Comparison of ENCODE assay signal across 8 cellular contexts in the genomic region with DNA sequence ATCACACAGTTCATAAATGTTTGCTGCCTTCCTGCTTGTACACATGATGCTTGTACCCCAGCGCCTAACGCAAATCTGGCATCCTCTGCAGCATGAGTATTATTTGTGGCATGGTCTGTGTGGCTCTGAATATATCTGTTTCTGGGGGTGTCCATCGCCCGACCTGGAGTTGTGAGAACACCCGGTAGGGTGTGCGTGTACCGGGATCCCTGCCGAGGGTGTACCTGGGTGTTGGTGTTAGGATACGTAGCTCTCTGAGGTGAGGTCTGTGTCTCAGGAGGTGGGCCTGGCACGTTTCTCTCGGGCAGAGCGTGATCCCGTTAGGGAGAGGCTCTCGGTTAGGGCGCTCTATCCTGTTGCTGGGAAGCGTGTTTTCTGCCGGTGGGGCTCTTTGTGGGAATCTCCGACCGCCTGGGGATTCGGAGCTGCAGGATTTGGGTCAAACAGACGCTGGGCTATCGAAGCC. TPM values are rescaled to one million over a fixed set of nuclear protein-coding genes. Genes with fewer than 3 reads are reported as not detected.
DNase-seq lines count a peak whose midpoint lies in the region; ATAC-seq and TF ChIP-seq lines count a peak whose summit lies in the region.

No MANE protein-coding gene starts in this region.

- H3K9me3 Mint-ChIP-seq in activated naive CD4-positive, alpha-beta T cell treated with anti-CD3 and anti-CD28 coated beads, Interleukin-2, amount 10 ng/mL, durations not matched to agents 7 days and 5 days = no peaks in the 10 kb centered on the region
- H3K9me3 Mint-ChIP-seq in WTC11 = no peaks in the 10 kb centered on the region

- CTCF ChIA-PET in activated naive CD4-positive, alpha-beta T cell treated with anti-CD3 and anti-CD28 coated beads, Interleukin-2, amount 10 ng/mL, durations not matched to agents 7 days and 5 days (lab: Charles Lee) = no interaction called here
- CTCF ChIA-PET in WTC11 (lab: Charles Lee) = interaction anchor here (0.9 to 2.9 kb wide), 4 partner anchors 10 to 435 kb away, joined by 3 to 22 read pairs (median 8); a partner anchor contains a TSS

- no peaks in the 10 kb centered on the region for H3K36me3 Mint-ChIP-seq in activated naive CD4-positive, alpha-beta T cell treated with anti-CD3 and anti-CD28 coated beads, Interleukin-2, amount 10 ng/mL, durations not matched to agents 7 days and 5 days
- no peaks in the 10 kb centered on the region for H3K36me3 Mint-ChIP-seq in WTC11

- H3K36me3 ChIP-seq in left ventricle myocardium inferior (no peaks in the 10 kb centered on the region), skeletal muscle satellite cell (ENCODE audit: insufficient read depth, low read length) (no peaks in the 10 kb centered on the region)

- H3K4me1 ChIP-seq in left ventricle myocardium inferior (peaks cover 65% of the 10 kb centered on the region), skeletal muscle satellite cell (ENCODE audit: control insufficient read depth, insufficient read depth, low read length) (peaks cover 21% of the 10 kb centered on the region)

- H3K4me2 ChIP-seq in skeletal muscle satellite cell (ENCODE audit: low read length) = peak overlapping the region; percentile 87

- no peaks in the 10 kb centered on the region for H3K9me3 ChIP-seq in left ventricle myocardium inferior (replicated peaks)
- H3K9me3 ChIP-seq in skeletal muscle satellite cell (replicated peaks; ENCODE audit: low read length) = no peaks in the 10 kb centered on the region

- ATAC-seq in WTC11 (peak; percentile 7), GM19023 (IDR thresholded peaks at IDR 0.05; ENCODE audit: unreplicated experiment) (no peak), HG02588 (IDR thresholded peaks at IDR 0.05; ENCODE audit: unreplicated experiment) (no peak)

- H3K27me3 Mint-ChIP-seq in activated naive CD4-positive, alpha-beta T cell treated with anti-CD3 and anti-CD28 coated beads, Interleukin-2, amount 10 ng/mL, durations not matched to agents 7 days and 5 days = peaks cover 15% of the 10 kb centered on the region
- peaks cover 16% of the 10 kb centered on the region for H3K27me3 Mint-ChIP-seq in WTC11 (ENCODE audit: low read depth)

- peaks cover 15% of the 10 kb centered on the region for H3K4me1 Mint-ChIP-seq in activated naive CD4-positive, alpha-beta T cell treated with anti-CD3 and anti-CD28 coated beads, Interleukin-2, amount 10 ng/mL, durations not matched to agents 7 days and 5 days
- H3K4me1 Mint-ChIP-seq in WTC11 = peaks cover 28% of the 10 kb centered on the region

- TF ChIP-seq CTCF in WTC11 (IDR thresholded peaks at IDR 0.05) = no peak
- TF ChIP-seq CTCF in left ventricle myocardium inferior (IDR thresholded peaks at IDR 0.05; ENCODE audit: borderline replicate concordance) = no peak

- H3K27ac Mint-ChIP-seq in activated naive CD4-positive, alpha-beta T cell treated with anti-CD3 and anti-CD28 coated beads, Interleukin-2, amount 10 ng/mL, durations not matched to agents 7 days and 5 days = no peak overlapping the region
- H3K27ac Mint-ChIP-seq in WTC11 = peak overlapping the region; percentile 0; the same call in 1 of the 2 replicates

- H3K9ac ChIP-seq in skeletal muscle satellite cell (ENCODE audit: low read depth, low read length) = peak overlapping the region; percentile 52

- H3K27me3 ChIP-seq in left ventricle myocardium inferior (ENCODE audit: low read depth) (no peaks in the 10 kb centered on the region), skeletal muscle satellite cell (ENCODE audit: control insufficient read depth, insufficient read depth, low read length) (peaks cover 18% of the 10 kb centered on the region)

- POLR2A ChIA-PET in WTC11 (lab: Charles Lee) = interaction anchor here (0.8 to 1.8 kb wide), 7 partner anchors 10 to 502 kb away, joined by 3 to 21 read pairs (median 4); a partner anchor contains a TSS

- H3K4me3 Mint-ChIP-seq in activated naive CD4-positive, alpha-beta T cell treated with anti-CD3 and anti-CD28 coated beads, Interleukin-2, amount 10 ng/mL, durations not matched to agents 7 days and 5 days = peak overlapping the region; percentile 3
- peak overlapping the region; percentile 68 for H3K4me3 Mint-ChIP-seq in WTC11

- H3K4me3 ChIP-seq in left ventricle myocardium inferior = peak overlapping the region; percentile 74
- H3K4me3 ChIP-seq in skeletal muscle satellite cell (ENCODE audit: low read length) = peak overlapping the region; percentile 69

- peak overlapping the region; percentile 99 for H3K27ac ChIP-seq in left ventricle myocardium inferior (replicated peaks)

- no peak for DNase-seq in activated naive CD4-positive, alpha-beta T cell treated with anti-CD3 and anti-CD28 coated beads, Interleukin-2, amount 10 ng/mL, durations not matched to agents 7 days and 5 days
- no peak for DNase-seq in activated naive CD4-positive, alpha-beta T cell treated with Interleukin-2 at 50 U/mL for 16 hours
- DNase-seq in WTC11 (ENCODE audit: low spot score) (no peak), left ventricle myocardium inferior (no peak), midbrain (lab: John Stamatoyannopoulos, UW) (no peak)

- intact Hi-C loops in left ventricle myocardium inferior (cut with micrococcal nuclease) = no loop called here

TF ChIP-seq in WTC11, 78 proteins besides CTCF, POLR2A, EP300 and RAD21:
- TF ChIP-seq, protein P1, sequence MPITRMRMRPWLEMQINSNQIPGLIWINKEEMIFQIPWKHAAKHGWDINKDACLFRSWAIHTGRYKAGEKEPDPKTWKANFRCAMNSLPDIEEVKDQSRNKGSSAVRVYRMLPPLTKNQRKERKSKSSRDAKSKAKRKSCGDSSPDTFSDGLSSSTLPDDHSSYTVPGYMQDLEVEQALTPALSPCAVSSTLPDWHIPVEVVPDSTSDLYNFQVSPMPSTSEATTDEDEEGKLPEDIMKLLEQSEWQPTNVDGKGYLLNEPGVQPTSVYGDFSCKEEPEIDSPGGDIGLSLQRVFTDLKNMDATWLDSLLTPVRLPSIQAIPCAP (CRISPR knock-in tag; IDR thresholded peaks at IDR 0.05) = 0 out of 2 replicates have a peak, but pooled peaks have one; percentile 37
- TF ChIP-seq FOXP1 (CRISPR knock-in tag; IDR thresholded peaks at IDR 0.05; ENCODE audit: borderline replicate concordance) = no peak
- TF ChIP-seq ETV6 (CRISPR knock-in tag; IDR thresholded peaks at IDR 0.05) = no peak
- TF ChIP-seq SOX15 (CRISPR knock-in tag; IDR thresholded peaks at IDR 0.05) = no peak
- TF ChIP-seq, protein P2, sequence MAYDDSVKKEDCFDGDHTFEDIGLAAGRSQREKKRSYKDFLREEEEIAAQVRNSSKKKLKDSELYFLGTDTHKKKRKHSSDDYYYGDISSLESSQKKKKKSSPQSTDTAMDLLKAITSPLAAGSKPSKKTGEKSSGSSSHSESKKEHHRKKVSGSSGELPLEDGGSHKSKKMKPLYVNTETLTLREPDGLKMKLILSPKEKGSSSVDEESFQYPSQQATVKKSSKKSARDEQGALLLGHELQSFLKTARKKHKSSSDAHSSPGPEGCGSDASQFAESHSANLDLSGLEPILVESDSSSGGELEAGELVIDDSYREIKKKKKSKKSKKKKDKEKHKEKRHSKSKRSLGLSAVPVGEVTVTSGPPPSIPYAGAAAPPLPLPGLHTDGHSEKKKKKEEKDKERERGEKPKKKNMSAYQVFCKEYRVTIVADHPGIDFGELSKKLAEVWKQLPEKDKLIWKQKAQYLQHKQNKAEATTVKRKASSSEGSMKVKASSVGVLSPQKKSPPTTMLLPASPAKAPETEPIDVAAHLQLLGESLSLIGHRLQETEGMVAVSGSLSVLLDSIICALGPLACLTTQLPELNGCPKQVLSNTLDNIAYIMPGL (CRISPR knock-in tag; IDR thresholded peaks at IDR 0.05) = no peak
- TF ChIP-seq ZNF232 (CRISPR knock-in tag; IDR thresholded peaks at IDR 0.05) = no peak
- no peak for TF ChIP-seq GABPB1 (CRISPR knock-in tag; IDR thresholded peaks at IDR 0.05)
- no peak for TF ChIP-seq ZNF671 (CRISPR knock-in tag; IDR thresholded peaks at IDR 0.05)

RNA-seq across cellular contexts. Expression of a gene that starts 10.4 kb away (rescaled TPM):
- total RNA-seq in WTC11 (2021) (246 to 280 TPM (median 265 TPM) in 3 replicates), left ventricle myocardium inferior (0.99 TPM)
- 61.3 and 82.3 TPM in 2 replicates for total RNA-seq in skeletal muscle satellite cell (2012; rRNA removed)

RNA-seq across cellular contexts. Expression of a gene that starts 10.8 kb away (rescaled TPM):
- total RNA-seq in WTC11 (2021) (0.15 to 0.44 TPM (median 0.21 TPM) in 3 replicates), left ventricle myocardium inferior (0.82 TPM)
- not detected in 2 replicates for total RNA-seq in skeletal muscle satellite cell (2012; rRNA removed)

RNA-seq across cellular contexts. Expression of a gene that starts 19.4 kb away (rescaled TPM):
- total RNA-seq in WTC11 (2021) (22.6 to 26.6 TPM (median 24.1 TPM) in 3 replicates), left ventricle myocardium inferior (26.7 TPM)
- total RNA-seq in skeletal muscle satellite cell (2012; rRNA removed) = 44.9 and 69.9 TPM in 2 replicates

RNA-seq across cellular contexts. Expression of a gene that starts 41.2 kb away (rescaled TPM):
- total RNA-seq in WTC11 (2021) (17.7 to 19.5 TPM (median 18.0 TPM) in 3 replicates), left ventricle myocardium inferior (15.7 TPM)
- 56.3 and 59.2 TPM in 2 replicates for total RNA-seq in skeletal muscle satellite cell (2012; rRNA removed)

RNA-seq across cellular contexts. Expression of a gene that starts 41.3 kb away (rescaled TPM):
- total RNA-seq in WTC11 (2021) (20.2 to 28.4 TPM (median 21.5 TPM) in 3 replicates), left ventricle myocardium inferior (24.8 TPM)
- 23.6 and 26.6 TPM in 2 replicates for total RNA-seq in skeletal muscle satellite cell (2012; rRNA removed)

Comparison
In these comparisons a context has a peak if more than half of its experiments do, and no peak if none do; other contexts are left out.
1. RNA of a gene that starts 10.4 kb away (total RNA-seq): 246 to 280 TPM in WTC11; 0.99 TPM in left ventricle myocardium inferior (single experiment); every median in the first group is over 100 times any median in the second.